In genomic region chr21:16976132-16976666, GRCh38 we compare ENCODE assay signal across 26 cellular contexts.
DNase-seq lines count a peak whose midpoint lies in the region; ATAC-seq, FAIRE-seq and TF ChIP-seq lines count a peak whose summit lies in the region.
"Had no signal": no experiment of that assay in that cellular context is flagged by ENCODE, and none has a peak within 500 bp of the region (broad histone marks: within the 10 kb centered on the region; RNA-seq: fewer than 3 reads in every experiment).

No MANE protein-coding gene starts in this region.

- peaks cover 23% of the 10 kb centered on the region for H3K4me1 Mint-ChIP-seq in neural crest cell
- H3K4me1 Mint-ChIP-seq: CD14-positive monocyte; central memory CD8-positive, alpha-beta T cell; stimulated activated memory B cell treated with anti-CD40 and anti-IgM and Interleukin-4, amounts not matched to agents 10 μg/mL and 1 μg/mL and 100 μg/mL, for 72 hours had no signal

- H3K27ac ChIP-seq in small intestine (ENCODE audit: low read depth in 1 of 2, low read length in 1 of 2), result no peak overlapping the region
- H3K27ac ChIP-seq: heart right ventricle, left ventricle myocardium inferior, right lobe of liver, thoracic aorta had no signal

- ATAC-seq in activated naive CD4-positive, alpha-beta T cell treated with anti-CD3 and anti-CD28 coated beads, Interleukin-2, amount 50 U/mL, for 72 hours, result no peak
- ATAC-seq in GM21528 (IDR thresholded peaks at IDR 0.05; ENCODE audit: low FRiP score, unreplicated experiment), result no peak
- ATAC-seq: heart right ventricle; right lobe of liver; stimulated activated memory B cell treated with anti-CD40 and anti-IgM and Interleukin-4, amounts not matched to agents 10 μg/mL and 1 μg/mL and 100 μg/mL, for 72 hours; WTC11 had no signal

- 35 to 44% (median 43%) methylated on average over 3 of the region's 3 CpGs for WGBS in small intestine, 3 donors

- H3K4me3 ChIP-seq in epithelial cell of esophagus (ENCODE audit: low read length) (no peak overlapping the region), small intestine (ENCODE audit: low read depth in 1 of 2, low read length in 2 of 2) (no peak overlapping the region)
- H3K4me3 ChIP-seq: heart right ventricle, left ventricle myocardium inferior, MG63, right lobe of liver, thoracic aorta had no signal

- H3K36me3 Mint-ChIP-seq in neural crest cell (ENCODE audit: low read depth), result no peaks in the 10 kb centered on the region
- no peaks in the 10 kb centered on the region for H3K36me3 Mint-ChIP-seq in activated naive CD4-positive, alpha-beta T cell treated with anti-CD3 and anti-CD28 coated beads, Interleukin-2, amount 50 U/mL, for 72 hours
- H3K36me3 Mint-ChIP-seq: CD14-positive monocyte; stimulated activated memory B cell treated with anti-CD40 and anti-IgM and Interleukin-4, amounts not matched to agents 10 μg/mL and 1 μg/mL and 100 μg/mL, for 72 hours; WTC11 had no signal

- no peaks in the 10 kb centered on the region for H3K36me3 ChIP-seq in small intestine (ENCODE audit: control insufficient read depth in 2 of 2, insufficient read depth in 2 of 2, low read length in 2 of 2)
- H3K36me3 ChIP-seq: heart right ventricle, left ventricle myocardium inferior, MG63, right lobe of liver, thoracic aorta had no signal

- H3K4me1 ChIP-seq in small intestine (ENCODE audit: control insufficient read depth in 2 of 2, insufficient read depth in 1 of 2, low read depth in 1 of 2, low read length in 1 of 2), result no peaks in the 10 kb centered on the region
- H3K4me1 ChIP-seq: left ventricle myocardium inferior, right lobe of liver had no signal

- H3K27me3 ChIP-seq in small intestine (ENCODE audit: control insufficient read depth in 2 of 2, insufficient read depth in 2 of 2, low read length in 2 of 2), result no peaks in the 10 kb centered on the region
- H3K27me3 ChIP-seq: heart right ventricle, MG63, right lobe of liver had no signal

- FAIRE-seq in G401.6 (lab: Jason Lieb, UNC) (peak; percentile 41), small intestine (lab: Jason Lieb, UNC) (no peak)
- FAIRE-seq: RCC 7860 had no signal

- no peak for TF ChIP-seq CTCF in epithelial cell of esophagus (IDR thresholded peaks at IDR 0.05; ENCODE audit: insufficient read depth, low read depth, low read length, missing control alignments)
- no peak for TF ChIP-seq CTCF in neural crest cell (conservative IDR thresholded peaks at IDR 0.05)
- TF ChIP-seq CTCF in GM10266 (IDR thresholded peaks at IDR 0.05; ENCODE audit: control insufficient read depth, insufficient read depth, low read depth, missing control alignments), result no peak

- no peaks in the 10 kb centered on the region for H3K27me3 Mint-ChIP-seq in neural crest cell (ENCODE audit: low read depth)
- H3K27me3 Mint-ChIP-seq: central memory CD8-positive, alpha-beta T cell; stimulated activated memory B cell treated with anti-CD40 and anti-IgM and Interleukin-4, amounts not matched to agents 10 μg/mL and 1 μg/mL and 100 μg/mL, for 72 hours had no signal

- H3K9me3 Mint-ChIP-seq in neural crest cell, result peaks cover 3% of the 10 kb centered on the region
- peaks cover 0 to 9% of the 10 kb centered on the region in 2 donors for H3K9me3 Mint-ChIP-seq in activated naive CD4-positive, alpha-beta T cell treated with anti-CD3 and anti-CD28 coated beads, Interleukin-2, amount 50 U/mL, for 72 hours

- peak; percentile 34 for DNase-seq in NCI-H82 treated with DMSO at 0.1 percent for 48 hours (lab: John Stamatoyannopoulos, UW; ENCODE audit: unreplicated experiment)
- peak; percentile 40 for DNase-seq in epithelial cell of esophagus (ENCODE audit: low read depth)
- DNase-seq in neural crest cell (ENCODE audit: low read depth, low spot score), result no peak
- DNase-seq in GM10266 (ENCODE audit: extremely low spot score), result no peak
- DNase-seq in activated naive CD4-positive, alpha-beta T cell treated with anti-CD3 and anti-CD28 coated beads, Interleukin-2, amount 50 U/mL, for 72 hours (ENCODE audit: low spot score in 2 of 2), result no peak
- DNase-seq in small intestine, result no peak
- DNase-seq: activated CD4-positive, alpha-beta T cell treated with anti-CD3 and anti-CD28 coated beads, Interleukin-2, amount 50 U/mL, for 48 hours; amygdala; DMS 273 treated with DMSO at 0.1 percent for 48 hours; GDM1; heart right ventricle; left ventricle myocardium inferior; MG63; NCI-H146; NCI-H345; right lobe of liver; stimulated activated CD4-positive, alpha-beta T cell treated with anti-CD3 and anti-CD28 coated beads, Interleukin-1b, Interleukin-23, amount 100 ng/mL, for 48 hours had no signal

- H3K27ac Mint-ChIP-seq in neural crest cell (ENCODE audit: unreplicated experiment), result peak overlapping the region; percentile 27
- H3K27ac Mint-ChIP-seq in activated naive CD4-positive, alpha-beta T cell treated with anti-CD3 and anti-CD28 coated beads, Interleukin-2, amount 50 U/mL, for 72 hours, result no peak overlapping the region
- H3K27ac Mint-ChIP-seq: CD14-positive monocyte; stimulated activated memory B cell treated with anti-CD40 and anti-IgM and Interleukin-4, amounts not matched to agents 10 μg/mL and 1 μg/mL and 100 μg/mL, for 72 hours; T-helper 2 cell treated with Interferon-gamma antibody and Interleukin-4, amounts not matched to agents 5 μg/mL and 100 μg/mL, for 36 hours had no signal

- H3K9me3 ChIP-seq in small intestine (ENCODE audit: control insufficient read depth, low read depth), result no peaks in the 10 kb centered on the region
- H3K9me3 ChIP-seq: left ventricle myocardium inferior, MG63, right lobe of liver, thoracic aorta had no signal

- no peak overlapping the region for H3K4me3 Mint-ChIP-seq in neural crest cell
- H3K4me3 Mint-ChIP-seq: CD14-positive monocyte; central memory CD8-positive, alpha-beta T cell; stimulated activated memory B cell treated with anti-CD40 and anti-IgM and Interleukin-4, amounts not matched to agents 10 μg/mL and 1 μg/mL and 100 μg/mL, for 72 hours; T-helper 2 cell treated with Interferon-gamma antibody and Interleukin-4, amounts not matched to agents 5 μg/mL and 100 μg/mL, for 36 hours; WTC11 had no signal

Comparison
In these comparisons a context has a peak if more than half of its experiments do, and no peak if none do; other contexts are left out.
1. DNase-seq: peak in NCI-H82 treated with DMSO at 0.1 percent for 48 hours (single experiment) and epithelial cell of esophagus (single experiment); none in neural crest cell (single experiment), GM10266 (single experiment), activated naive CD4-positive, alpha-beta T cell treated with anti-CD3 and anti-CD28 coated beads, Interleukin-2, amount 50 U/mL, for 72 hours (0 of 2) and small intestine (single experiment).